In the genomic region with DNA sequence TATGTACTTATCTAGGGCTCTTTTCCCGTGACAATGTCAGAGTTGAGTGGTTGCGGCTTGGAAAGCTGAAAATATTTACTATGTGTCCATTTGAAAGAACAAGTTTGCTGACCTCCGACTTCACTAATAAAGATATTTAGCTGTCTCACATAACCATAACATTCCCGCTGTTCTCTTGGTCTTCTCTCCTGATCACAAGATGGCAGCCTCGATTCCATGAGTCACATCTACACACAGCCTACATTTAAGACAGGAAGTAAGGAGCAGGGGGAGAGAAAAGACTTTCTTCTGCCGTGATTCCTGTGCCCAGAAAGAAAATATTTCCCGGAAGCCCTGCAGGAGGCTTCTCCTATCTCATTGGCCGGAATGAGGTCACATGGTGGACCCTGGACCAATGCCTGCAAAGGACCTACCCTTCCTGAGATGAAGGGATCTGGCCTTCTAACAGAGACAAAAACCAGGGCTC, we compare ENCODE assay signal across 9 cellular contexts. TPM values are rescaled to one million over a fixed set of nuclear protein-coding genes. Genes with fewer than 3 reads are reported as not detected.
A peak's percentile ranks its signal among the peaks of the same experiment; 100 is the strongest.
DNase-seq lines count a peak whose midpoint lies in the region; ATAC-seq, FAIRE-seq and TF ChIP-seq lines count a peak whose summit lies in the region.
"Had no signal": no experiment of that assay in that cellular context is flagged by ENCODE, and none has a peak within 500 bp of the region (broad histone marks: within the 10 kb centered on the region; RNA-seq: fewer than 3 reads in every experiment).

No MANE protein-coding gene starts in this region.

- H3K4me1 ChIP-seq in IMR-90 (ENCODE audit: control insufficient read depth, insufficient read depth, low read length) (peaks cover 4% of the 10 kb centered on the region; the same call in 1 of the 2 replicates), GM12878 (ENCODE audit: control insufficient read depth, insufficient read depth, low read length) (no peaks in the 10 kb centered on the region), left lung (peaks cover 6 to 9% of the 10 kb centered on the region in 2 donors)

- H2AK9ac ChIP-seq in IMR-90 (replicated peaks; ENCODE audit: low read depth, low read length, poor library complexity), result no peak overlapping the region

- TF ChIP-seq RAD21 in IMR-90 (IDR thresholded peaks at IDR 0.05; ENCODE audit: low read length) (no peak), GM12878 (IDR thresholded peaks at IDR 0.05; ENCODE audit: insufficient read depth, low read depth, low read length) (no peak)

- H3K4me3 ChIP-seq in AG04449 (ENCODE audit: low read depth, low read length), result peak overlapping the region; percentile 12; the same call in 1 of the 2 replicates
- no peak overlapping the region for H3K4me3 ChIP-seq in IMR-90 (ENCODE audit: insufficient read depth, low read depth, low read length)
- no peak overlapping the region for H3K4me3 ChIP-seq in GM12878
- H3K4me3 ChIP-seq in left lung, result peak overlapping the region in 1 of 2 donors; percentile 14

- no peak overlapping the region for H2BK120ac ChIP-seq in IMR-90 (ENCODE audit: low read depth, low read length)

- no peaks in the 10 kb centered on the region for H3K79me1 ChIP-seq in IMR-90 (ENCODE audit: low read depth in 1 of 2, low read length in 2 of 2)

- 0% methylated on average over 1 of the region's 8 CpGs; no CpG with 5 or more reads in 1 of the 2 experiments for WGBS in IMR-90 (ENCODE audit: extremely low coverage in 2 of 2, insufficient read length in 1 of 2), 2 experiments
- WGBS in GM12878 (ENCODE audit: insufficient coverage, insufficient replicate concordance, low lambda C conversion rate, missing lambda C conversion rate), result 47% methylated on average over 8 of the region's 8 CpGs

- intact Hi-C loops in IMR-90 (cut with micrococcal nuclease) (no loop called here), GM12878 (cut with micrococcal nuclease; ENCODE audit: unreplicated experiment) (loop anchor here (2.0 kb wide), 1 partner anchor 397 kb away; no protein-coding TSS in a partner anchor), left lung (cut with DNase I) (loop anchor here in 1 of 2 donors (10.0 kb wide), 1 partner anchor 219 kb away; no protein-coding TSS in a partner anchor)

- CTCF ChIA-PET in AG04449 (lab: Yijun Ruan, JAX), result interaction anchor here (0.6 to 21.4 kb wide), 22 partner anchors 8 to 449 kb away, joined by 3 to 344 read pairs (median 6); no protein-coding TSS in a partner anchor
- CTCF ChIA-PET in IMR-90 (lab: Yijun Ruan, JAX), result interaction anchor here (0.6 to 2.0 kb wide), 5 partner anchors 26 to 438 kb away, joined by 3 to 7 read pairs (median 3); no protein-coding TSS in a partner anchor
- CTCF ChIA-PET in GM12878 (lab: Yijun Ruan, JAX), result interaction anchor here (0.8 to 5.2 kb wide), 13 partner anchors 11 to 438 kb away, joined by 3 to 56 read pairs (median 4); no protein-coding TSS in a partner anchor

- H3K4me2 ChIP-seq in IMR-90 (ENCODE audit: low read depth, low read length) (peak overlapping the region; percentile 70; the same call in 1 of the 2 replicates), GM12878 (ENCODE audit: control insufficient read depth, insufficient read depth) (no peak overlapping the region)

- SMC1A ChIA-PET in GM12878 (lab: Charles Lee; ENCODE audit: uncharacterized antibody, unreplicated experiment), result interaction anchor here (1.1 to 4.4 kb wide), 3 partner anchors 220 to 225 kb away, joined by 3 to 20 read pairs (median 3); no protein-coding TSS in a partner anchor

- H3K27ac ChIP-seq in IMR-90 (ENCODE audit: insufficient read depth, low read length) (no peak overlapping the region), GM12878 (ENCODE audit: control insufficient read depth, insufficient read depth) (no peak overlapping the region), left lung (peak overlapping the region; percentile 42 to 73)

- no peaks in the 10 kb centered on the region for H4K20me1 ChIP-seq in IMR-90 (ENCODE audit: insufficient read depth, low read length)
- no peaks in the 10 kb centered on the region for H4K20me1 ChIP-seq in GM12878 (ENCODE audit: control insufficient read depth, insufficient read depth)

- peak overlapping the region in 1 of 2 experiments; percentile 45; a peak in 2 of 4 replicates for H4K8ac ChIP-seq in IMR-90 (ENCODE audit: low read depth in 2 of 2, low read length in 2 of 2)

- no peak overlapping the region for H3K9ac ChIP-seq in IMR-90 (ENCODE audit: low read depth, low read length)
- no peak overlapping the region for H3K9ac ChIP-seq in GM12878 (ENCODE audit: control insufficient read depth, insufficient read depth, low read length)

- H3K9me1 ChIP-seq in IMR-90 (ENCODE audit: insufficient read depth, low read length), result peaks cover 2% of the 10 kb centered on the region

- no peak overlapping the region for H3K18ac ChIP-seq in IMR-90 (ENCODE audit: low read depth, low read length)

- ATAC-seq in IMR-90 (ENCODE audit: low read depth), result peak; percentile 60
- ATAC-seq in GM12878, result peak; percentile 60
- ATAC-seq in left lung, result peak; percentile 54
- no peak for ATAC-seq in HG03460 (IDR thresholded peaks at IDR 0.05; ENCODE audit: unreplicated experiment)
- ATAC-seq in HG03025 (IDR thresholded peaks at IDR 0.05; ENCODE audit: low FRiP score, unreplicated experiment), result no peak

- H2AFZ ChIP-seq in IMR-90 (replicated peaks; ENCODE audit: low read length, poor library complexity) (peak overlapping the region; percentile 77), GM12878 (ENCODE audit: control insufficient read depth, low read depth, low read length) (peak overlapping the region; percentile 46)

- H3K36me3 ChIP-seq in IMR-90 (ENCODE audit: control insufficient read depth, insufficient read depth, low read length) (no peaks in the 10 kb centered on the region), GM12878 (ENCODE audit: control insufficient read depth in 2 of 2, insufficient read depth in 2 of 2, low read length in 1 of 2) (no peaks in the 10 kb centered on the region), left lung (no peaks in the 10 kb centered on the region)

- no peak overlapping the region for H3K23ac ChIP-seq in IMR-90 (ENCODE audit: low read depth, low read length)

- H3K27me3 ChIP-seq in IMR-90 (ENCODE audit: control insufficient read depth, insufficient read depth, low read length) (peaks cover 3% of the 10 kb centered on the region), GM12878 (replicated peaks in 1 of 2; ENCODE audit: control insufficient read depth in 2 of 2, insufficient read depth in 2 of 2, low read length in 1 of 2) (no peaks in the 10 kb centered on the region), left lung (no peaks in the 10 kb centered on the region)

- in situ Hi-C loops in IMR-90 (cut with MboI; ENCODE audit: low sequenced_read_pairs), result no loop called here
- in situ Hi-C loops in GM12878 (cut with MboI), result loop anchor here (5.0 to 25.0 kb wide), 2 partner anchors 226 to 396 kb away; no protein-coding TSS in a partner anchor

- no peak for FAIRE-seq in GM12878 (lab: Jason Lieb, UNC)

- POLR2A ChIA-PET in AG04449 (lab: Yijun Ruan, JAX) (no interaction called here), IMR-90 (lab: Charles Lee; ENCODE audit: unreplicated experiment) (no interaction called here), GM12878 (lab: Charles Lee) (no interaction called here)

- H3K79me2 ChIP-seq in GM12878 (ENCODE audit: control insufficient read depth, insufficient read depth, low read length), result no peaks in the 10 kb centered on the region

- TF ChIP-seq CTCF in AG04449 (IDR thresholded peaks at IDR 0.05; ENCODE audit: insufficient read depth, low read length, missing control alignments), result no peak
- no peak for TF ChIP-seq CTCF in IMR-90 (conservative IDR thresholded peaks at IDR 0.05; ENCODE audit: low read depth, low read length)
- no peak for TF ChIP-seq CTCF in GM12878 (IDR thresholded peaks at IDR 0.05 in 2 of 3, conservative IDR thresholded peaks at IDR 0.05 in 1 of 3; ENCODE audit: control insufficient read depth in 2 of 3, extremely low read depth in 1 of 3, insufficient read depth in 1 of 3, low read depth in 3 of 3, low read length in 3 of 3)
- no peak for TF ChIP-seq CTCF in left lung (IDR thresholded peaks at IDR 0.05)

- no peak overlapping the region for H2BK5ac ChIP-seq in IMR-90 (ENCODE audit: low read depth, low read length, poor library complexity, severe bottlenecking)

- no peak overlapping the region for H2BK20ac ChIP-seq in IMR-90 (ENCODE audit: low read depth, low read length)

- no peak overlapping the region for H2AK5ac ChIP-seq in IMR-90 (ENCODE audit: low read depth, low read length)

- H3K9me3 ChIP-seq in IMR-90 (ENCODE audit: control insufficient read depth, insufficient read depth, low read length) (no peaks in the 10 kb centered on the region), GM12878 (replicated peaks; ENCODE audit: control insufficient read depth, insufficient read depth, low read length) (no peaks in the 10 kb centered on the region; the same call in 2 of the 3 replicates), left lung (no peaks in the 10 kb centered on the region)

- TF ChIP-seq EP300 in GM12878 (IDR thresholded peaks at IDR 0.05; ENCODE audit: borderline replicate concordance in 1 of 2, control insufficient read depth in 1 of 2, low read depth in 2 of 2, low read length in 2 of 2), result no peak

- no peak for DNase-seq in AG04449 (ENCODE audit: low read depth, low spot score)
- DNase-seq in IMR-90, result peak; percentile 65
- DNase-seq in GM12878 (ENCODE audit: low read depth, low spot score), result no peak
- no peak for DNase-seq in left lung
- no peak for DNase-seq in GM19240 (ENCODE audit: insufficient read length, low spot score)
- no peak for DNase-seq in HK-2 (ENCODE audit: unreplicated experiment)

- no peak overlapping the region; the same call in 1 of the 2 replicates for H3K14ac ChIP-seq in IMR-90 (replicated peaks; ENCODE audit: low read depth, low read length)

- H4K5ac ChIP-seq in IMR-90 (ENCODE audit: low read depth, low read length), result no peak overlapping the region

- no peak overlapping the region for H4K91ac ChIP-seq in IMR-90 (ENCODE audit: insufficient read depth, low read depth, low read length)

- dilution Hi-C loops in IMR-90 (cut with HindIII; ENCODE audit: low sequenced_read_pairs, unreplicated experiment), result no loop called here

- no peak overlapping the region for H2BK15ac ChIP-seq in IMR-90 (ENCODE audit: low read depth, low read length)

- H3K4ac ChIP-seq in IMR-90 (ENCODE audit: low read depth, low read length), result no peak overlapping the region

- RAD21 ChIA-PET in GM12878 (lab: Charles Lee; ENCODE audit: unreplicated experiment), result interaction anchor here (0.7 to 1.4 kb wide), 2 partner anchors 221 to 223 kb away, joined by 4 read pairs; no protein-coding TSS in a partner anchor

- no peak overlapping the region for H3K56ac ChIP-seq in IMR-90 (ENCODE audit: extremely low read depth, insufficient read depth, low read length)

- TF ChIP-seq POLR2A in IMR-90 (IDR thresholded peaks at IDR 0.05; ENCODE audit: low read depth, low read length) (no peak), GM12878 (IDR thresholded peaks at IDR 0.05; ENCODE audit: low read depth, low read length) (no peak)

- no TSS peak for BruUV-seq in IMR-90 (replicated peaks; lab: Mats Ljungman, UMichigan)
- BruUV-seq in GM12878 (replicated peaks; lab: Mats Ljungman, UMichigan), result no TSS peak

RNA-seq across cellular contexts. Expression of gene SYT13, which starts 47.4 kb away (rescaled TPM):
- total RNA-seq in IMR-90 (2012; rRNA removed) (not detected in 2 replicates), GM12878 (2014; rRNA removed) (not detected in 2 replicates), GM12878 (2014; rRNA removed; fragmentation: Illumina TruSeq; extraction: Trizol) (not detected in 2 replicates), GM12878 (2021) (not detected in 2 replicates), left lung (under 1 TPM; 0.21 to 0.32 TPM)
- polyA plus RNA-seq in IMR-90 (2012; rRNA removed) (not detected in 2 replicates), GM12878 (2011; rRNA removed) (not detected in 2 replicates), GM12878 (2014; fragmentation: Illumina TruSeq; extraction: Trizol) (not detected in 2 replicates), GM12878 (2014; fragmentation: Nextera tagmentation; extraction: Ambion mirVana) (not detected), GM12878 (2014; rRNA removed) (not detected in 2 replicates), GM12878 (2016; fragmentation: Nextera tagmentation; extraction: Ambion mirVana) (not detected)
- not detected in 2 replicates for polyA plus RNA-seq in IMR-90 (2012; cell fraction: cytosol; rRNA removed)
- polyA plus RNA-seq in IMR-90 (2012; cell fraction: nucleus; rRNA removed; ENCODE audit: low replicate concordance), result not detected in 2 replicates
- not detected in 2 replicates for total RNA-seq in GM12878 (2013; cell fraction: nucleolus; rRNA removed)
- polyA plus RNA-seq in GM12878 (2011; ENCODE audit: low read depth), result not detected
- not detected in 2 replicates for polyA plus RNA-seq in GM12878 (2011; cell fraction: cytosol; rRNA removed)
- not detected in 2 replicates for polyA plus RNA-seq in GM12878 (2011; cell fraction: nucleus; rRNA removed)
- polyA plus RNA-seq in GM12878 (2012), result not detected in 2 replicates
- not detected in 2 replicates for polyA minus RNA-seq in GM12878 (2011; rRNA and poly(A)+ RNA removed)
- not detected in 2 replicates for polyA minus RNA-seq in GM12878 (2011; cell fraction: cytosol; rRNA and poly(A)+ RNA removed)
- polyA minus RNA-seq in GM12878 (2011; cell fraction: nucleus; rRNA and poly(A)+ RNA removed), result not detected in 2 replicates
- total RNA-seq: T-helper 1 cell treated with Interleukin-12 subunit alpha and Interleukin-12 subunit beta and Interleukin-4 antibody, amounts not matched to agents 30 ng/mL and 1 ng/mL, for 36 hours had no signal

Comparison
In these comparisons a context has a peak if more than half of its experiments do, and no peak if none do; other contexts are left out.
1. ATAC-seq: peak in IMR-90 (single experiment), GM12878 (single experiment) and left lung (single experiment); none in HG03460 (single experiment) and HG03025 (single experiment).
2. H3K27ac ChIP-seq: peak in left lung (2 of 2); none in IMR-90 (single experiment) and GM12878 (single experiment).